2 cellular contexts compared by ENCODE assay signal in the genomic region with DNA sequence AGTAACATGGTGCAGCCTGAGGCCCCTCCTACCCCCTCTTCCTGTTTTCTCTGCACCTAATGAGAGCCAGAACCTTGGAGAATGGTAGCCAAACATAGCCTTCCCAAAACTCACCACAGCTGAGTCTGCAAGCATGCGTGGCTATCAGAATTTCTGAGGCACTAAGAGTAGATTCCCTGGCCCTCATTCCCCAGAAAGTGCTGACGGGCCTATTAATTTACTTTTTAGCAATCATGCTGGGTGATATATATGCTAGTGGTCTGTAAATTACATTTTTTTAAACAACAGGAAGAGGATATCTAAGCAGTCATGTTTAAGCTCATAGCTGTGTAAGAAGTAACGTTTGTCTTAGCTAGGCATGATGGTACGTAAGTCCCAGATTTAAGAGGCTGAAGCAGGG.
TF ChIP-seq lines count a peak whose summit lies in the region.

No MANE protein-coding gene starts in this region.

TF ChIP-seq in K562, 482 proteins besides CTCF, POLR2A, EP300 and RAD21:
- TF ChIP-seq, protein P1, sequence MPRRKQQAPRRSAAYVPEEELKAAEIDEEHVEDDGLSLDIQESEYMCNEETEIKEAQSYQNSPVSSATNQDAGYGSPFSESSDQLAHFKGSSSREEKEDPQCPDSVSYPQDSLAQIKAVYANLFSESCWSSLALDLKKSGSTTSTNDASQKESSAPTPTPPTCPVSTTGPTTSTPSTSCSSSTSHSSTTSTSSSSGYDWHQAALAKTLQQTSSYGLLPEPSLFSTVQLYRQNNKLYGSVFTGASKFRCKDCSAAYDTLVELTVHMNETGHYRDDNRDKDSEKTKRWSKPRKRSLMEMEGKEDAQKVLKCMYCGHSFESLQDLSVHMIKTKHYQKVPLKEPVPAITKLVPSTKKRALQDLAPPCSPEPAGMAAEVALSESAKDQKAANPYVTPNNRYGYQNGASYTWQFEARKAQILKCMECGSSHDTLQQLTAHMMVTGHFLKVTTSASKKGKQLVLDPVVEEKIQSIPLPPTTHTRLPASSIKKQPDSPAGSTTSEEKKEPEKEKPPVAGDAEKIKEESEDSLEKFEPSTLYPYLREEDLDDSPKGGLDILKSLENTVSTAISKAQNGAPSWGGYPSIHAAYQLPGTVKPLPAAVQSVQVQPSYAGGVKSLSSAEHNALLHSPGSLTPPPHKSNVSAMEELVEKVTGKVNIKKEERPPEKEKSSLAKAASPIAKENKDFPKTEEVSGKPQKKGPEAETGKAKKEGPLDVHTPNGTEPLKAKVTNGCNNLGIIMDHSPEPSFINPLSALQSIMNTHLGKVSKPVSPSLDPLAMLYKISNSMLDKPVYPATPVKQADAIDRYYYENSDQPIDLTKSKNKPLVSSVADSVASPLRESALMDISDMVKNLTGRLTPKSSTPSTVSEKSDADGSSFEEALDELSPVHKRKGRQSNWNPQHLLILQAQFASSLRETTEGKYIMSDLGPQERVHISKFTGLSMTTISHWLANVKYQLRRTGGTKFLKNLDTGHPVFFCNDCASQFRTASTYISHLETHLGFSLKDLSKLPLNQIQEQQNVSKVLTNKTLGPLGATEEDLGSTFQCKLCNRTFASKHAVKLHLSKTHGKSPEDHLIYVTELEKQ (CRISPR knock-in tag; IDR thresholded peaks at IDR 0.05) = no peak
- TF ChIP-seq ZNF316 (IDR thresholded peaks at IDR 0.05) = 0 out of 2 replicates have a peak, but pooled peaks have one; percentile 31
- TF ChIP-seq C11orf30 (IDR thresholded peaks at IDR 0.05; ENCODE audit: low read depth) = peak; percentile 22; the same call in 1 of the 2 replicates

TF ChIP-seq in SK-N-SH treated with all-trans-retinoic acid at 6 μM for 48 hours, 23 proteins besides CTCF, POLR2A, EP300 and RAD21:
- no peak for TF ChIP-seq TCF4 (CRISPR knock-in tag; IDR thresholded peaks at IDR 0.05; ENCODE audit: borderline replicate concordance)
- no peak for TF ChIP-seq CSDC2 (CRISPR knock-in tag; IDR thresholded peaks at IDR 0.05)
- no peak for TF ChIP-seq OSR1 (CRISPR knock-in tag; IDR thresholded peaks at IDR 0.05)
- TF ChIP-seq PPARA (CRISPR knock-in tag; IDR thresholded peaks at IDR 0.05; ENCODE audit: borderline replicate concordance) = no peak
- TF ChIP-seq GLIS3 (CRISPR knock-in tag; IDR thresholded peaks at IDR 0.05) = no peak
- TF ChIP-seq ARNTL (CRISPR knock-in tag; IDR thresholded peaks at IDR 0.05; ENCODE audit: borderline replicate concordance, low read depth) = no peak
- no peak for TF ChIP-seq ZNF70 (CRISPR knock-in tag; IDR thresholded peaks at IDR 0.05)
- TF ChIP-seq SNAI2 (CRISPR knock-in tag; IDR thresholded peaks at IDR 0.05) = no peak
- no peak for TF ChIP-seq ZNF8 (CRISPR knock-in tag; IDR thresholded peaks at IDR 0.05)
- TF ChIP-seq ZFP30 (CRISPR knock-in tag; IDR thresholded peaks at IDR 0.05) = no peak
- TF ChIP-seq, protein P2, sequence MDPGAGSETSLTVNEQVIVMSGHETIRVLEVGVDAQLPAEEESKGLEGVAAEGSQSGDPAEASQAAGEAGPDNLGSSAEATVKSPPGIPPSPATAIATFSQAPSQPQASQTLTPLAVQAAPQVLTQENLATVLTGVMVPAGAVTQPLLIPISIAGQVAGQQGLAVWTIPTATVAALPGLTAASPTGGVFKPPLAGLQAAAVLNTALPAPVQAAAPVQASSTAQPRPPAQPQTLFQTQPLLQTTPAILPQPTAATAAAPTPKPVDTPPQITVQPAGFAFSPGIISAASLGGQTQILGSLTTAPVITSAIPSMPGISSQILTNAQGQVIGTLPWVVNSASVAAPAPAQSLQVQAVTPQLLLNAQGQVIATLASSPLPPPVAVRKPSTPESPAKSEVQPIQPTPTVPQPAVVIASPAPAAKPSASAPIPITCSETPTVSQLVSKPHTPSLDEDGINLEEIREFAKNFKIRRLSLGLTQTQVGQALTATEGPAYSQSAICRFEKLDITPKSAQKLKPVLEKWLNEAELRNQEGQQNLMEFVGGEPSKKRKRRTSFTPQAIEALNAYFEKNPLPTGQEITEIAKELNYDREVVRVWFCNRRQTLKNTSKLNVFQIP (CRISPR knock-in tag; IDR thresholded peaks at IDR 0.05; ENCODE audit: borderline replicate concordance, low read depth) = no peak
- TF ChIP-seq, protein P3, sequence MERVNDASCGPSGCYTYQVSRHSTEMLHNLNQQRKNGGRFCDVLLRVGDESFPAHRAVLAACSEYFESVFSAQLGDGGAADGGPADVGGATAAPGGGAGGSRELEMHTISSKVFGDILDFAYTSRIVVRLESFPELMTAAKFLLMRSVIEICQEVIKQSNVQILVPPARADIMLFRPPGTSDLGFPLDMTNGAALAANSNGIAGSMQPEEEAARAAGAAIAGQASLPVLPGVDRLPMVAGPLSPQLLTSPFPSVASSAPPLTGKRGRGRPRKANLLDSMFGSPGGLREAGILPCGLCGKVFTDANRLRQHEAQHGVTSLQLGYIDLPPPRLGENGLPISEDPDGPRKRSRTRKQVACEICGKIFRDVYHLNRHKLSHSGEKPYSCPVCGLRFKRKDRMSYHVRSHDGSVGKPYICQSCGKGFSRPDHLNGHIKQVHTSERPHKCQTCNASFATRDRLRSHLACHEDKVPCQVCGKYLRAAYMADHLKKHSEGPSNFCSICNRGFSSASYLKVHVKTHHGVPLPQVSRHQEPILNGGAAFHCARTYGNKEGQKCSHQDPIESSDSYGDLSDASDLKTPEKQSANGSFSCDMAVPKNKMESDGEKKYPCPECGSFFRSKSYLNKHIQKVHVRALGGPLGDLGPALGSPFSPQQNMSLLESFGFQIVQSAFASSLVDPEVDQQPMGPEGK (CRISPR knock-in tag; IDR thresholded peaks at IDR 0.05; ENCODE audit: borderline replicate concordance) = no peak
- TF ChIP-seq ZFP3 (CRISPR knock-in tag; IDR thresholded peaks at IDR 0.05) = no peak
- TF ChIP-seq, protein P4, sequence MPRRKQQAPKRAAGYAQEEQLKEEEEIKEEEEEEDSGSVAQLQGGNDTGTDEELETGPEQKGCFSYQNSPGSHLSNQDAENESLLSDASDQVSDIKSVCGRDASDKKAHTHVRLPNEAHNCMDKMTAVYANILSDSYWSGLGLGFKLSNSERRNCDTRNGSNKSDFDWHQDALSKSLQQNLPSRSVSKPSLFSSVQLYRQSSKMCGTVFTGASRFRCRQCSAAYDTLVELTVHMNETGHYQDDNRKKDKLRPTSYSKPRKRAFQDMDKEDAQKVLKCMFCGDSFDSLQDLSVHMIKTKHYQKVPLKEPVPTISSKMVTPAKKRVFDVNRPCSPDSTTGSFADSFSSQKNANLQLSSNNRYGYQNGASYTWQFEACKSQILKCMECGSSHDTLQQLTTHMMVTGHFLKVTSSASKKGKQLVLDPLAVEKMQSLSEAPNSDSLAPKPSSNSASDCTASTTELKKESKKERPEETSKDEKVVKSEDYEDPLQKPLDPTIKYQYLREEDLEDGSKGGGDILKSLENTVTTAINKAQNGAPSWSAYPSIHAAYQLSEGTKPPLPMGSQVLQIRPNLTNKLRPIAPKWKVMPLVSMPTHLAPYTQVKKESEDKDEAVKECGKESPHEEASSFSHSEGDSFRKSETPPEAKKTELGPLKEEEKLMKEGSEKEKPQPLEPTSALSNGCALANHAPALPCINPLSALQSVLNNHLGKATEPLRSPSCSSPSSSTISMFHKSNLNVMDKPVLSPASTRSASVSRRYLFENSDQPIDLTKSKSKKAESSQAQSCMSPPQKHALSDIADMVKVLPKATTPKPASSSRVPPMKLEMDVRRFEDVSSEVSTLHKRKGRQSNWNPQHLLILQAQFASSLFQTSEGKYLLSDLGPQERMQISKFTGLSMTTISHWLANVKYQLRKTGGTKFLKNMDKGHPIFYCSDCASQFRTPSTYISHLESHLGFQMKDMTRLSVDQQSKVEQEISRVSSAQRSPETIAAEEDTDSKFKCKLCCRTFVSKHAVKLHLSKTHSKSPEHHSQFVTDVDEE (CRISPR knock-in tag; IDR thresholded peaks at IDR 0.05) = no peak
- TF ChIP-seq, protein P5, sequence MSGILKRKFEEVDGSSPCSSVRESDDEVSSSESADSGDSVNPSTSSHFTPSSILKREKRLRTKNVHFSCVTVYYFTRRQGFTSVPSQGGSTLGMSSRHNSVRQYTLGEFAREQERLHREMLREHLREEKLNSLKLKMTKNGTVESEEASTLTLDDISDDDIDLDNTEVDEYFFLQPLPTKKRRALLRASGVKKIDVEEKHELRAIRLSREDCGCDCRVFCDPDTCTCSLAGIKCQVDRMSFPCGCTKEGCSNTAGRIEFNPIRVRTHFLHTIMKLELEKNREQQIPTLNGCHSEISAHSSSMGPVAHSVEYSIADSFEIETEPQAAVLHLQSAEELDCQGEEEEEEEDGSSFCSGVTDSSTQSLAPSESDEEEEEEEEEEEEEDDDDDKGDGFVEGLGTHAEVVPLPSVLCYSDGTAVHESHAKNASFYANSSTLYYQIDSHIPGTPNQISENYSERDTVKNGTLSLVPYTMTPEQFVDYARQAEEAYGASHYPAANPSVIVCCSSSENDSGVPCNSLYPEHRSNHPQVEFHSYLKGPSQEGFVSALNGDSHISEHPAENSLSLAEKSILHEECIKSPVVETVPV (CRISPR knock-in tag; IDR thresholded peaks at IDR 0.05) = no peak
